11 cellular contexts compared by ENCODE assay signal in genomic region chr1:3352952-3353331, GRCh38.
DNase-seq lines count a peak whose midpoint lies in the region; ATAC-seq and TF ChIP-seq lines count a peak whose summit lies in the region.
"Had no signal": no experiment of that assay in that cellular context is flagged by ENCODE, and none has a peak within 500 bp of the region (broad histone marks: within the 10 kb centered on the region; RNA-seq: fewer than 3 reads in every experiment).

No MANE protein-coding gene starts in this region.

- peaks cover 10% of the 10 kb centered on the region for H3K4me1 ChIP-seq in right cardiac atrium (ENCODE audit: control insufficient read depth, insufficient read depth, low read length)

- H3K9me3 ChIP-seq in right cardiac atrium (ENCODE audit: control insufficient read depth, low read length): no peaks in the 10 kb centered on the region

- WGBS in right cardiac atrium: 25% methylated on average over 13 of the region's 13 CpGs

- H3K27ac ChIP-seq in brain microvascular endothelial cell: peak overlapping the region; percentile 9
- peak overlapping the region; percentile 1 for H3K27ac ChIP-seq in right cardiac atrium (ENCODE audit: low read length)

- no peak overlapping the region for H3K4me3 ChIP-seq in brain microvascular endothelial cell (ENCODE audit: low read depth, low read length)
- no peak overlapping the region for H3K4me3 ChIP-seq in right cardiac atrium (ENCODE audit: low read length)

- DNase-seq in GM03348 (ENCODE audit: low spot score) (peak; percentile 36), brain microvascular endothelial cell (peak; percentile 25), right cardiac atrium (peak; percentile 78 to 91 (median 90)), renal cortical epithelial cell (ENCODE audit: low read depth) (peak; percentile 84), midbrain (lab: John Stamatoyannopoulos, UW) (no peak), Ammon's horn (ENCODE audit: low spot score) (no peak), dedifferentiated amniotic fluid mesenchymal stem cell (ENCODE audit: extremely low spot score) (no peak)
- DNase-seq in stimulated activated CD4-positive, alpha-beta T cell treated with anti-CD3 and anti-CD28 coated beads, Interleukin-1b, Interleukin-23, amount 100 ng/mL, for 48 hours: no peak
- DNase-seq: activated T-cell treated with anti-CD3 and anti-CD28 coated beads, Interleukin-2, amount 50 U/mL, for 48 hours; NCI-H524 treated with DMSO at 0.1 percent for 48 hours; T-helper 9 cell had no signal

- H3K27me3 ChIP-seq in brain microvascular endothelial cell (replicated peaks) (peaks cover 18% of the 10 kb centered on the region), right cardiac atrium (ENCODE audit: control insufficient read depth, insufficient read depth) (no peaks in the 10 kb centered on the region)

- TF ChIP-seq CTCF in brain microvascular endothelial cell (IDR thresholded peaks at IDR 0.05; ENCODE audit: low read depth, low read length, missing control alignments): no peak

- intact Hi-C loops in right cardiac atrium (cut with DNase I): no loop called here

- no peaks in the 10 kb centered on the region for H3K36me3 ChIP-seq in brain microvascular endothelial cell (replicated peaks)

- peak; percentile 10 to 39 for ATAC-seq in right cardiac atrium

- in situ Hi-C loops in brain microvascular endothelial cell (cut with HindIII; ENCODE audit: low pct_ligation_motif_present, low sequenced_read_pairs): no loop called here

Comparison
In these comparisons a context has a peak if more than half of its experiments do, and no peak if none do; other contexts are left out.
1. DNase-seq: peak in GM03348 (single experiment), brain microvascular endothelial cell (single experiment), right cardiac atrium (3 of 3) and renal cortical epithelial cell (single experiment); none in stimulated activated CD4-positive, alpha-beta T cell treated with anti-CD3 and anti-CD28 coated beads, Interleukin-1b, Interleukin-23, amount 100 ng/mL, for 48 hours (single experiment), midbrain (single experiment), Ammon's horn (single experiment) and dedifferentiated amniotic fluid mesenchymal stem cell (single experiment).